Comparison of ENCODE assay signal across 14 cellular contexts in genomic region chr20:25408890-25409289, GRCh38. TPM values are rescaled to one million over a fixed set of nuclear protein-coding genes. Genes with fewer than 3 reads are reported as not detected.
DNase-seq lines count a peak whose midpoint lies in the region; ATAC-seq and TF ChIP-seq lines count a peak whose summit lies in the region.
"Had no signal": no experiment of that assay in that cellular context is flagged by ENCODE, and none has a peak within 500 bp of the region (broad histone marks: within the 10 kb centered on the region; RNA-seq: fewer than 3 reads in every experiment).

No MANE protein-coding gene starts in this region.

- peak overlapping the region; percentile 95 for H3K4me3 Mint-ChIP-seq in T-helper 1 cell treated with Interleukin-12 subunit alpha and Interleukin-12 subunit beta and Interleukin-4 antibody, amounts not matched to agents 30 μg/mL and 1 μg/mL, for 36 hours
- H3K4me3 Mint-ChIP-seq in neural crest cell: peak overlapping the region; percentile 62

- H3K27ac Mint-ChIP-seq in T-helper 1 cell treated with Interleukin-12 subunit alpha and Interleukin-12 subunit beta and Interleukin-4 antibody, amounts not matched to agents 30 μg/mL and 1 μg/mL, for 36 hours: peak overlapping the region; percentile 18
- peak overlapping the region; percentile 2 for H3K27ac Mint-ChIP-seq in neural crest cell (ENCODE audit: unreplicated experiment)

- peaks cover 7% of the 10 kb centered on the region for H3K4me1 ChIP-seq in adipocyte (ENCODE audit: control insufficient read depth, insufficient read depth, low read length)

- H3K9me3 Mint-ChIP-seq in T-helper 1 cell treated with Interleukin-12 subunit alpha and Interleukin-12 subunit beta and Interleukin-4 antibody, amounts not matched to agents 30 μg/mL and 1 μg/mL, for 36 hours: peaks cover 7% of the 10 kb centered on the region
- H3K9me3 Mint-ChIP-seq in neural crest cell: no peaks in the 10 kb centered on the region

- peaks cover 5% of the 10 kb centered on the region for H3K36me3 Mint-ChIP-seq in T-helper 1 cell treated with Interleukin-12 subunit alpha and Interleukin-12 subunit beta and Interleukin-4 antibody, amounts not matched to agents 30 μg/mL and 1 μg/mL, for 36 hours (ENCODE audit: low read depth)
- peaks cover 9% of the 10 kb centered on the region for H3K36me3 Mint-ChIP-seq in neural crest cell (ENCODE audit: low read depth)

- peaks cover 20% of the 10 kb centered on the region for H3K4me1 Mint-ChIP-seq in T-helper 1 cell treated with Interleukin-12 subunit alpha and Interleukin-12 subunit beta and Interleukin-4 antibody, amounts not matched to agents 30 μg/mL and 1 μg/mL, for 36 hours (ENCODE audit: low read depth)
- peaks cover 25% of the 10 kb centered on the region for H3K4me1 Mint-ChIP-seq in neural crest cell

- H3K4me3 ChIP-seq in LNCaP clone FGC (ENCODE audit: low read depth, low read length): peak overlapping the region; percentile 64
- no peak overlapping the region for H3K4me3 ChIP-seq in adipocyte (ENCODE audit: low read length)

- no peaks in the 10 kb centered on the region for H3K27me3 ChIP-seq in adipocyte (replicated peaks; ENCODE audit: control insufficient read depth, insufficient read depth, low read length)
- H3K27me3 ChIP-seq: right atrium auricular region had no signal

- TF ChIP-seq CTCF in LNCaP clone FGC (IDR thresholded peaks at IDR 0.05; ENCODE audit: control insufficient read depth, extremely low read depth, insufficient read depth) (no peak), neural crest cell (conservative IDR thresholded peaks at IDR 0.05) (no peak)

- H3K27me3 Mint-ChIP-seq in T-helper 1 cell treated with Interleukin-12 subunit alpha and Interleukin-12 subunit beta and Interleukin-4 antibody, amounts not matched to agents 30 μg/mL and 1 μg/mL, for 36 hours (ENCODE audit: low read depth): no peaks in the 10 kb centered on the region
- H3K27me3 Mint-ChIP-seq in neural crest cell (ENCODE audit: low read depth): no peaks in the 10 kb centered on the region

- DNase-seq in T-helper 1 cell (no peak), LNCaP clone FGC (ENCODE audit: low read depth) (no peak), adipocyte (ENCODE audit: low read depth) (no peak), neural crest cell (ENCODE audit: low read depth, low spot score) (no peak), NCI-H510A treated with DMSO at 0.1 percent for 48 hours (lab: John Stamatoyannopoulos, UW) (no peak), hypothalamus (lab: John Stamatoyannopoulos, UW) (no peak)
- DNase-seq: ACHN; activated effector memory CD4-positive, alpha-beta T cell treated with Interleukin-2 at 50 U/mL for 16 hours; NCI-H1694 treated with DMSO at 0.1 percent for 48 hours; Right ventricle myocardium superior; stimulated activated CD8-positive, alpha-beta memory T cell treated with anti-CD3 and anti-CD28 coated beads, Interleukin-4, amount 100 ng/mL, for 48 hours had no signal

- H3K9ac ChIP-seq in adipocyte (ENCODE audit: low read length): peak overlapping the region; percentile 83

- ATAC-seq in GM21390 (IDR thresholded peaks at IDR 0.05; ENCODE audit: unreplicated experiment): no peak

- H3K9me3 ChIP-seq in adipocyte (ENCODE audit: control insufficient read depth, low read length): no peaks in the 10 kb centered on the region

- H3K36me3 ChIP-seq in adipocyte (ENCODE audit: control insufficient read depth, insufficient read depth, low read length, severe bottlenecking): no peaks in the 10 kb centered on the region
- H3K36me3 ChIP-seq: right atrium auricular region had no signal

RNA-seq across cellular contexts. Expression of gene GINS1, which starts 1.4 kb away (rescaled TPM):
- 53.9 and 56.5 TPM in 2 replicates for total RNA-seq in neural crest cell

RNA-seq across cellular contexts. Expression of gene ABHD12, which starts 18.3 kb away (rescaled TPM):
- total RNA-seq in neural crest cell: 51.3 and 51.6 TPM in 2 replicates
